Comparison of ENCODE assay signal across 31 cellular contexts in the genomic region with DNA sequence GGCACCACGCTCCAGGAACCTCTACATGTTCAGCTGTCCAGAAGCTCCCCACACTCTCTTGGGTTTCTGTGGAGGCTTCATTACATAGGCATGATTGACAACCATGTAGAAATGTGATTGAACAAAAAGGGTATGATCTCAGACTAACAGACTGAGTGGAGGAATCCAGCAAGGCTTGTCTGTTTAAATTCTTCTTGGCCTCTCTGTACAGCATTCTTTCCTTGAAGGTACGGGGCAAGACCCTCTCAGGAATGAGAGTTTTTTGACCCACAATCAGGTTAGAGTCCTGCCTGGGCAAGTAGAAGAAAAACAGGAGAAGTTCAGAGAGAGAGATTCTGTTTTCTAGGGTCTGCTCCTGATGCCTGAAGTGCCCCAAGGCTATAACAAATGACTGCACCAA.
"Had no signal": no experiment of that assay in that cellular context is flagged by ENCODE, and none has a peak within 500 bp of the region (broad histone marks: within the 10 kb centered on the region; RNA-seq: fewer than 3 reads in every experiment).

No MANE protein-coding gene starts in this region.

- ATAC-seq: activated CD4-positive, CD25-positive, alpha-beta regulatory T cell treated with anti-CD3 and anti-CD28 coated beads, Interleukin-2, amount 50 U/mL, for 24 hours; activated CD8-positive, alpha-beta T cell treated with anti-CD3 and anti-CD28 coated beads for 36 hours; activated T-cell treated with anti-CD3 and anti-CD28 coated beads, Interleukin-2, amount 50 U/mL, for 4 hours; activated T-helper 17 cell treated with anti-CD3 and anti-CD28 coated beads, Interleukin-2, amount 50 U/mL, for 72 hours; body of pancreas; effector memory CD8-positive, alpha-beta T cell; gastroesophageal sphincter; heart right ventricle; T-helper 17 cell had no signal

- H3K27ac Mint-ChIP-seq: activated B cell treated with CpG ODN at 0.5 μM for 24 hours; activated CD8-positive, alpha-beta T cell treated with anti-CD3 and anti-CD28 coated beads for 36 hours; activated naive CD8-positive, alpha-beta T cell; activated T-helper 17 cell treated with anti-CD3 and anti-CD28 coated beads, Interleukin-2, amount 50 U/mL, for 72 hours; effector memory CD8-positive, alpha-beta T cell; T-helper 17 cell; T-helper 2 cell treated with Interferon-gamma antibody and Interleukin-4, amounts not matched to agents 5 μg/mL and 100 μg/mL, for 36 hours had no signal

- H3K4me3 Mint-ChIP-seq: activated B cell treated with CpG ODN at 0.5 μM for 24 hours; activated CD8-positive, alpha-beta T cell treated with anti-CD3 and anti-CD28 coated beads for 36 hours; activated naive CD8-positive, alpha-beta T cell; activated T-cell treated with anti-CD3 and anti-CD28 coated beads, Interleukin-2, amount 50 U/mL, for 4 hours; activated T-helper 17 cell treated with anti-CD3 and anti-CD28 coated beads, Interleukin-2, amount 50 U/mL, for 72 hours; effector memory CD8-positive, alpha-beta T cell; T-helper 17 cell; T-helper 2 cell treated with Interferon-gamma antibody and Interleukin-4, amounts not matched to agents 5 μg/mL and 100 μg/mL, for 36 hours had no signal

- H3K9me3 ChIP-seq: body of pancreas, esophagus squamous epithelium, gastroesophageal sphincter, heart right ventricle had no signal

- DNase-seq: activated B cell treated with CpG ODN at 0.5 μM for 24 hours; activated CD4-positive, alpha-beta T cell treated with anti-CD3 and anti-CD28 coated beads for 48 hours; activated CD4-positive, alpha-beta T cell treated with anti-CD3 and anti-CD28 coated beads, Interleukin-2, amount 50 U/mL, for 1 hour; activated CD4-positive, alpha-beta T cell treated with anti-CD3 and anti-CD28 coated beads, Interleukin-2, amount 50 U/mL, for 48 hours; activated CD8-positive, alpha-beta memory T cell treated with anti-CD3 and anti-CD28 coated beads for 24 hours; activated CD8-positive, alpha-beta T cell treated with anti-CD3 and anti-CD28 coated beads for 36 hours; activated effector memory CD4-positive, alpha-beta T cell treated with Interleukin-2 at 50 U/mL for 16 hours; activated gamma-delta T cell treated with Interleukin-2 at 50 U/mL for 16 hours; activated naive CD4-positive, alpha-beta T cell treated with anti-CD3 and anti-CD28 coated beads, Interleukin-2, amount 50 U/mL, for 16 hours; activated naive CD4-positive, alpha-beta T cell treated with Interleukin-2 at 50 U/mL for 16 hours; activated T-cell treated with anti-CD3 and anti-CD28 coated beads, Interleukin-2, amount 50 U/mL, for 4 hours; amygdala; aorta; body of pancreas; caudate nucleus; cortex of kidney; dermis blood vessel endothelial cell; effector CD4-positive, alpha-beta T cell; effector memory CD8-positive, alpha-beta T cell; esophagus squamous epithelium; foreskin melanocyte; heart right ventricle; T-helper 17 cell; T1000; WERI-Rb-1 had no signal

- H3K27ac ChIP-seq: body of pancreas, esophagus squamous epithelium, gastroesophageal sphincter, heart right ventricle, WERI-Rb-1 had no signal

- H3K4me3 ChIP-seq: body of pancreas, esophagus squamous epithelium, gastroesophageal sphincter, heart right ventricle had no signal

- H3K4me1 ChIP-seq: esophagus squamous epithelium, gastroesophageal sphincter had no signal

- FAIRE-seq: colon had no signal

- H3K36me3 Mint-ChIP-seq: activated naive CD8-positive, alpha-beta T cell had no signal

- H3K27me3 Mint-ChIP-seq: activated B cell treated with CpG ODN at 0.5 μM for 24 hours; activated naive CD8-positive, alpha-beta T cell had no signal

- H3K9me3 Mint-ChIP-seq: activated B cell treated with CpG ODN at 0.5 μM for 24 hours; activated CD8-positive, alpha-beta T cell treated with anti-CD3 and anti-CD28 coated beads for 36 hours; activated T-cell treated with anti-CD3 and anti-CD28 coated beads, Interleukin-2, amount 50 U/mL, for 4 hours; activated T-helper 17 cell treated with anti-CD3 and anti-CD28 coated beads, Interleukin-2, amount 50 U/mL, for 72 hours; effector memory CD8-positive, alpha-beta T cell; T-helper 2 cell treated with Interferon-gamma antibody and Interleukin-4, amounts not matched to agents 5 μg/mL and 100 μg/mL, for 36 hours had no signal

- H3K4me1 Mint-ChIP-seq: activated B cell treated with CpG ODN at 0.5 μM for 24 hours, T-helper 17 cell had no signal
